ENCODE assay signal across 9 cellular contexts in the genomic region with DNA sequence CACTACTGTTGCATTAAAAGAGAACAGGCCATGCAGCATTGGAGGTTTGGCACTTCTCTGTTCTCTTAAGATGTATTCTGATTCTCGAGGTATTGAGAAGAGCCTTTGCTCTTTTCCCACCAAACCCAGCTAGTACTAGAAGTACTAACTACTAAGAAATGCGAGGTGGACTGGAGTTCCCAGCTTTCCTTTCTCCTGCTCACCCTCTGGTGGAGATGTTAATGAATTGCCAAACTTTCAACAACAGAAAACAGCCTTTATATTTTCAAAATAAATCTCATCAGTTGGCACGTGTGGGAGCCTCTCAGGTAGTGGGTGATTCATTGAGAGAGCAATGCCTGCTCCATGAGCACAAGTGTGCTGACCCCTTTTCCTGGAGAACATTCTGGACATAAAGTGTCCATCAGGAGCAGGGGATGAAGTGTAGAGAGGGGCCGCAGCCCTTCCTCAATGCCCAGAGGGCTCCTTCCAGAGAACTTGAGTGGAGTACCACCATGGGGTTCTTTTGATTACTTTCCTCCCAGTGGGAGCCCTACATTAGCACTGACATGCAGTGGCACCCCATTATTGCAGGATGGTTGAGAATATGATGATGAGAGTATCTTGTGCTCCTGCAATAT. TPM values are rescaled to one million over a fixed set of nuclear protein-coding genes. Genes with fewer than 3 reads are reported as not detected.
DNase-seq lines count a peak whose midpoint lies in the region; ATAC-seq and TF ChIP-seq lines count a peak whose summit lies in the region.
"Had no signal": no experiment of that assay in that cellular context is flagged by ENCODE, and none has a peak within 500 bp of the region (broad histone marks: within the 10 kb centered on the region; RNA-seq: fewer than 3 reads in every experiment).

No MANE protein-coding gene starts in this region.

- no peak overlapping the region for H3K27ac Mint-ChIP-seq in chondrocyte (ENCODE audit: unreplicated experiment)

- no peak for ATAC-seq in GM18502 (IDR thresholded peaks at IDR 0.05; ENCODE audit: poor library complexity, unreplicated experiment)
- no peak for ATAC-seq in HG03108 (IDR thresholded peaks at IDR 0.05; ENCODE audit: unreplicated experiment)
- no peak for ATAC-seq in HG02884 (IDR thresholded peaks at IDR 0.05; ENCODE audit: unreplicated experiment)

- peak; percentile 82 for TF ChIP-seq CTCF in chondrocyte (IDR thresholded peaks at IDR 0.05)

- DNase-seq in NCI-H146 (lab: John Stamatoyannopoulos, UW) = peak; percentile 35
- no peak for DNase-seq in NCI-H146 treated with DMSO at 0.1 percent for 48 hours (lab: John Stamatoyannopoulos, UW; ENCODE audit: unreplicated experiment)
- peak; percentile 22 for DNase-seq in NCI-H460 (ENCODE audit: extremely low read depth, low read depth)
- no peak for DNase-seq in chondrocyte (ENCODE audit: low spot score)
- peak; percentile 72 for DNase-seq in renal cortical epithelial cell (ENCODE audit: low read depth)

- H3K9me3 Mint-ChIP-seq in chondrocyte (ENCODE audit: low read depth) = no peaks in the 10 kb centered on the region

- H3K27me3 Mint-ChIP-seq in chondrocyte (ENCODE audit: low read depth) = peaks cover 14% of the 10 kb centered on the region

- H3K4me1 Mint-ChIP-seq in chondrocyte (ENCODE audit: low read depth) = peaks cover 19% of the 10 kb centered on the region

- H3K4me3 Mint-ChIP-seq in chondrocyte (ENCODE audit: unreplicated experiment) = no peak overlapping the region

- no peaks in the 10 kb centered on the region for H3K36me3 Mint-ChIP-seq in chondrocyte (ENCODE audit: low read depth)

RNA-seq across cellular contexts. Expression of gene TMEM174, which starts 45.7 kb away (rescaled TPM):
- total RNA-seq in NCI-H460 (2014; rRNA removed; shearing (Covaris generic)) = not detected in 2 replicates
- polyA plus RNA-seq in NCI-H460 (2014; cell fraction: nucleus; rRNA removed) = not detected in 2 replicates
- not detected in 3 replicates for total RNA-seq in chondrocyte
- total RNA-seq in renal cortical epithelial cell = 0.15 TPM in 1 of 2 replicates, not detected in the other
- total RNA-seq: T-helper 2 cell treated with Interferon-gamma antibody and Interleukin-4, amounts not matched to agents 100 ng/mL and 5 ng/mL, for 36 hours had no signal

Comparison
In these comparisons a context has a peak if more than half of its experiments do, and no peak if none do; other contexts are left out.
1. DNase-seq: peak in NCI-H146 (single experiment), NCI-H460 (single experiment) and renal cortical epithelial cell (single experiment); none in NCI-H146 treated with DMSO at 0.1 percent for 48 hours (single experiment) and chondrocyte (single experiment).